Comparison of ENCODE assay signal across 33 cellular contexts in the genomic region with DNA sequence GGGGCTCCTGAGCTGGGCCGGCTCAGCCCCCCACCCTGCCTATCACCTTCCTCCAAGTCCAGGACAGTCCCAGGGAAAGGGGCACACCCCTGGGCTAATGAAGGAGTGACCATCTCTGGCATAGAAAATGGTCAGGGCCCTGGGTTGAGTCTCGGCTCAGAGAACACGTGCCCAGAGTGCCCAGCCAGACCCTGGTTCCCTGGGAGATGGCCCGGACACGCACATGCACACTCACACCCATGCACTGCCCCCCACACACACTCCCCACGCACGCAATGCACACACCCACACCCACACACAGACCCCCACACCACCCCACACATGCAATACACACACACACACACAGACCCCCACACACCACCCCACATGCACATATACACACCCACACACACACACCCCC. TPM values are rescaled to one million over a fixed set of nuclear protein-coding genes. Genes with fewer than 3 reads are reported as not detected.
"Had no signal": no experiment of that assay in that cellular context is flagged by ENCODE, and none has a peak within 500 bp of the region (broad histone marks: within the 10 kb centered on the region; RNA-seq: fewer than 3 reads in every experiment).

No MANE protein-coding gene starts in this region.

- H3K27ac ChIP-seq: coronary artery, esophagus squamous epithelium, gastrocnemius medialis, heart right ventricle, left ventricle myocardium inferior, lower lobe of right lung had no signal

- H3K4me1 ChIP-seq: esophagus squamous epithelium, gastrocnemius medialis, lower lobe of right lung had no signal

- H3K27me3 ChIP-seq: dorsolateral prefrontal cortex, gastrocnemius medialis, heart right ventricle had no signal

- H3K9me3 ChIP-seq: esophagus squamous epithelium, gastrocnemius medialis, mucosa of descending colon had no signal

- FAIRE-seq: colon, endothelial cell of umbilical vein, islet of Langerhans, keratinocyte had no signal

- ATAC-seq: esophagus mucosa; gastrocnemius medialis; heart right ventricle; left colon; left lobe of liver; lower lobe of right lung; mucosa of descending colon; naive thymus-derived CD8-positive, alpha-beta T cell had no signal

- DNase-seq: dermis blood vessel endothelial cell; dorsolateral prefrontal cortex; effector CD4-positive, alpha-beta T cell; effector memory CD4-positive, alpha-beta T cell; esophagus squamous epithelium; foreskin fibroblast; foreskin melanocyte; gastrocnemius medialis; glutamatergic neuron; head of caudate nucleus; heart right ventricle; hippocampal formation; kidney glomerular epithelial cell; left colon; left ventricle myocardium inferior; lower lobe of right lung; mesenchymal stem cell; naive B cell; naive thymus-derived CD8-positive, alpha-beta T cell had no signal

- H3K4me3 ChIP-seq: coronary artery, dorsolateral prefrontal cortex, esophagus squamous epithelium, gastrocnemius medialis, heart right ventricle, left ventricle myocardium inferior, lower lobe of right lung, mucosa of descending colon had no signal

- H3K36me3 ChIP-seq: esophagus squamous epithelium, gastrocnemius medialis, heart right ventricle, left ventricle myocardium inferior, lower lobe of right lung had no signal

RNA-seq across cellular contexts. Expression of a gene that starts 28.7 kb away (rescaled TPM):
- total RNA-seq: dermis blood vessel endothelial cell; endothelial cell of umbilical vein; epithelial cell of proximal tubule; esophagus mucosa; esophagus squamous epithelium; glomerular endothelial cell; left lobe of liver; left ventricle myocardium inferior; lower lobe of right lung; lung microvascular endothelial cell; mesenteric fat pad; naive thymus-derived CD8-positive, alpha-beta T cell had no signal
- polyA plus RNA-seq: endothelial cell of umbilical vein, heart right ventricle, keratinocyte had no signal

RNA-seq across cellular contexts. Expression of a gene that starts 43.9 kb away (rescaled TPM):
- total RNA-seq: dermis blood vessel endothelial cell; endothelial cell of umbilical vein; epithelial cell of proximal tubule; esophagus mucosa; esophagus squamous epithelium; glomerular endothelial cell; left colon; left lobe of liver; left ventricle myocardium inferior; lower leg skin; lower lobe of right lung; lung microvascular endothelial cell; mesenteric fat pad; mesothelial cell of epicardium; mucosa of descending colon; naive thymus-derived CD8-positive, alpha-beta T cell had no signal
- polyA plus RNA-seq: endothelial cell of umbilical vein; heart right ventricle; keratinocyte; naive thymus-derived CD8-positive, alpha-beta T cell had no signal
